Comparison of ENCODE assay signal across 1 cellular context in genomic region chr12:64452559-64453329, GRCh38.
TF ChIP-seq lines count a peak whose summit lies in the region.

No MANE protein-coding gene starts in this region.

TF ChIP-seq in K562, 482 proteins besides CTCF, POLR2A, EP300 and RAD21 (continued from another document and continues in another):
- TF ChIP-seq POLR2AphosphoS5 (IDR thresholded peaks at IDR 0.05; ENCODE audit: control insufficient read depth, insufficient read depth, low read depth, low read length) (peak; percentile 66; the same call in 1 of the 2 replicates), ZNF398 (CRISPR knock-in tag; IDR thresholded peaks at IDR 0.05) (no peak), ZSCAN29 (IDR thresholded peaks at IDR 0.05) (no peak; the same call in 1 of the 2 replicates), BCOR (IDR thresholded peaks at IDR 0.05) (no peak), HMGN3 (IDR thresholded peaks at IDR 0.05; ENCODE audit: borderline replicate concordance, extremely low read depth, insufficient read length, low read depth, low read length) (no peak), PRPF4 (IDR thresholded peaks at IDR 0.05; ENCODE audit: insufficient read depth, low read depth, low read length, poor library complexity, severe bottlenecking) (no peak), PHB (CRISPR knock-in tag; IDR thresholded peaks at IDR 0.05) (no peak), NCOA6 (IDR thresholded peaks at IDR 0.05) (no peak), ZNF24 (IDR thresholded peaks at IDR 0.05) (no peak), MAZ (CRISPR knock-in tag; conservative IDR thresholded peaks at IDR 0.05 in 1 of 2, IDR thresholded peaks at IDR 0.05 in 1 of 2) (no peak), HDGF (IDR thresholded peaks at IDR 0.05) (no peak), GATAD2B (IDR thresholded peaks at IDR 0.05; ENCODE audit: borderline replicate concordance) (0 out of 2 replicates have a peak, but pooled peaks have one; percentile 23), GMEB1 (CRISPR knock-in tag; IDR thresholded peaks at IDR 0.05) (no peak), ZNF253 (CRISPR knock-in tag; conservative IDR thresholded peaks at IDR 0.05) (no peak), CTCFL (IDR thresholded peaks at IDR 0.05; ENCODE audit: borderline replicate concordance, insufficient read depth, low read depth, low read length, poor library complexity, severe bottlenecking) (no peak), MTF1 (CRISPR knock-in tag; IDR thresholded peaks at IDR 0.05; ENCODE audit: borderline replicate concordance) (no peak), CBFB (CRISPR knock-in tag; IDR thresholded peaks at IDR 0.05) (no peak), ZFP36 (IDR thresholded peaks at IDR 0.05; ENCODE audit: low read depth, low read length, partially characterized antibody) (peak; percentile 32), ASH1L (IDR thresholded peaks at IDR 0.05; ENCODE audit: borderline replicate concordance, low read depth, partially characterized antibody) (no peak), SIN3B (IDR thresholded peaks at IDR 0.05; ENCODE audit: low read depth) (no peak), TCFL5 (CRISPR knock-in tag; conservative IDR thresholded peaks at IDR 0.05) (no peak), CUX1 (CRISPR knock-in tag; IDR thresholded peaks at IDR 0.05) (no peak), ZNF785 (CRISPR knock-in tag; IDR thresholded peaks at IDR 0.05) (no peak), STAG1 (CRISPR knock-in tag; IDR thresholded peaks at IDR 0.05; ENCODE audit: borderline replicate concordance) (no peak), ZNF592 (IDR thresholded peaks at IDR 0.05) (peak; percentile 46; the same call in 1 of the 2 replicates), STAT5B (CRISPR knock-in tag; IDR thresholded peaks at IDR 0.05) (no peak), RNF2 (IDR thresholded peaks at IDR 0.05) (no peak), MXI1 (IDR thresholded peaks at IDR 0.05; ENCODE audit: low read depth, low read length) (peak; percentile 47; the same call in 1 of the 2 replicates), EWSR1 (IDR thresholded peaks at IDR 0.05; ENCODE audit: borderline replicate concordance, low read depth, partially characterized antibody) (no peak), NR1H2 (CRISPR knock-in tag; IDR thresholded peaks at IDR 0.05) (no peak), HNRNPH1 (optimal IDR thresholded peaks at IDR 0.05; ENCODE audit: low read depth, low read length) (no peak), HMG20B (CRISPR knock-in tag; IDR thresholded peaks at IDR 0.05) (no peak), ETS1 (conservative IDR thresholded peaks at IDR 0.05; ENCODE audit: control insufficient read depth, low read depth, low read length) (no peak), FOXA3 (CRISPR knock-in tag; conservative IDR thresholded peaks at IDR 0.05 in 1 of 2, IDR thresholded peaks at IDR 0.05 in 1 of 2) (no peak), BRD4 (IDR thresholded peaks at IDR 0.05) (peak; percentile 1; the same call in 1 of the 2 replicates), ZNF280B (CRISPR knock-in tag; IDR thresholded peaks at IDR 0.05) (no peak), ZMIZ1 (IDR thresholded peaks at IDR 0.05; ENCODE audit: low read depth in 2 of 2, low read length in 2 of 2) (no peak), LCOR (CRISPR knock-in tag; IDR thresholded peaks at IDR 0.05) (no peak; the same call in 1 of the 2 replicates)
